ENCODE assay signal across 1 cellular context in genomic region chr3:149552700-149553099, GRCh38.
TF ChIP-seq lines count a peak whose summit lies in the region.

No MANE protein-coding gene starts in this region.

TF ChIP-seq in GM23338, 12 proteins besides CTCF, POLR2A, EP300 and RAD21 (continued from another document):
- TF ChIP-seq ZNF462 (CRISPR knock-in tag; IDR thresholded peaks at IDR 0.05) (no peak), EZH2 (IDR thresholded peaks at IDR 0.05; ENCODE audit: low read depth, unreplicated experiment) (no peak), CREB1 (CRISPR knock-in tag; IDR thresholded peaks at IDR 0.05; ENCODE audit: low read depth) (no peak), ZNF114 (CRISPR knock-in tag; IDR thresholded peaks at IDR 0.05) (no peak), REST (IDR thresholded peaks at IDR 0.05; ENCODE audit: unreplicated experiment) (no peak), ZNF331 (CRISPR knock-in tag; IDR thresholded peaks at IDR 0.05; ENCODE audit: low read depth) (no peak)
